8 cellular contexts compared by ENCODE assay signal in genomic region chr18:23661735-23662308, GRCh38. TPM values are rescaled to one million over a fixed set of nuclear protein-coding genes. Genes with fewer than 3 reads are reported as not detected.
DNase-seq lines count a peak whose midpoint lies in the region; ATAC-seq lines count a peak whose summit lies in the region.

No MANE protein-coding gene starts in this region.

- H3K4me1 Mint-ChIP-seq in activated CD8-positive, alpha-beta T cell treated with anti-CD3 and anti-CD28 coated beads, Interleukin-2, amount 10 ng/mL, durations not matched to agents 7 days and 5 days (ENCODE audit: low read depth), result peaks cover 25% of the 10 kb centered on the region

- H3K9ac ChIP-seq in subcutaneous abdominal adipose tissue (ENCODE audit: low read length in 5 of 5), result peak overlapping the region in 4 of 5 donors; percentile 13 to 56 (median 44)

- DNase-seq in activated CD4-positive, alpha-beta T cell treated with anti-CD3 and anti-CD28 coated beads for 48 hours, result peak; percentile 9
- DNase-seq in activated CD4-positive, alpha-beta T cell treated with anti-CD3 and anti-CD28 coated beads for 1 hour, result no peak
- no peak for DNase-seq in activated CD8-positive, alpha-beta T cell treated with anti-CD3 and anti-CD28 coated beads, Interleukin-2, amount 10 ng/mL, durations not matched to agents 7 days and 5 days
- no peak for DNase-seq in RKO (ENCODE audit: low spot score)

- no peaks in the 10 kb centered on the region for H3K9me3 Mint-ChIP-seq in activated CD8-positive, alpha-beta T cell treated with anti-CD3 and anti-CD28 coated beads, Interleukin-2, amount 10 ng/mL, durations not matched to agents 7 days and 5 days (ENCODE audit: insufficient read depth)

- peaks cover 3 to 18% (median 7%) of the 10 kb centered on the region in 5 donors for H3K27me3 ChIP-seq in subcutaneous abdominal adipose tissue (ENCODE audit: control insufficient read depth in 5 of 5, insufficient read depth in 4 of 5, low read length in 5 of 5)

- peaks cover 67% of the 10 kb centered on the region for H3K27me3 Mint-ChIP-seq in activated CD8-positive, alpha-beta T cell treated with anti-CD3 and anti-CD28 coated beads, Interleukin-2, amount 10 ng/mL, durations not matched to agents 7 days and 5 days (ENCODE audit: low read depth)

- ATAC-seq in activated CD8-positive, alpha-beta T cell treated with anti-CD3 and anti-CD28 coated beads, Interleukin-2, amount 10 ng/mL, durations not matched to agents 7 days and 5 days, result no peak
- ATAC-seq in HG02884 (IDR thresholded peaks at IDR 0.05; ENCODE audit: unreplicated experiment), result no peak
- ATAC-seq in HG02623 (IDR thresholded peaks at IDR 0.05; ENCODE audit: unreplicated experiment), result no peak

- peak overlapping the region; percentile 51; the same call in 1 of the 2 replicates for H3K4me3 ChIP-seq in iPS-18c (ENCODE audit: insufficient read depth, low read depth, low read length)
- peak overlapping the region; percentile 32 to 87 (median 77) for H3K4me3 ChIP-seq in subcutaneous abdominal adipose tissue (ENCODE audit: low read depth in 1 of 5, low read length in 5 of 5)

- CTCF ChIA-PET in activated CD8-positive, alpha-beta T cell treated with anti-CD3 and anti-CD28 coated beads, Interleukin-2, amount 10 ng/mL, durations not matched to agents 7 days and 5 days (lab: Charles Lee), result interaction anchor here (0.6 to 1.6 kb wide), 2 partner anchors 40 to 688 kb away, joined by 3 read pairs; no protein-coding TSS in a partner anchor

- no peak overlapping the region for H3K27ac Mint-ChIP-seq in activated CD8-positive, alpha-beta T cell treated with anti-CD3 and anti-CD28 coated beads, Interleukin-2, amount 10 ng/mL, durations not matched to agents 7 days and 5 days

- H3K36me3 ChIP-seq in subcutaneous abdominal adipose tissue (ENCODE audit: control insufficient read depth in 5 of 5, insufficient read depth in 5 of 5, low read length in 5 of 5), result no peaks in the 10 kb centered on the region

- no peak overlapping the region for H3K27ac ChIP-seq in subcutaneous abdominal adipose tissue (ENCODE audit: low read depth, low read length)

- POLR2A ChIA-PET in activated CD8-positive, alpha-beta T cell treated with anti-CD3 and anti-CD28 coated beads, Interleukin-2, amount 10 ng/mL, durations not matched to agents 7 days and 5 days (lab: Charles Lee), result no interaction called here

- peak overlapping the region; percentile 51 for H3K4me3 Mint-ChIP-seq in activated CD8-positive, alpha-beta T cell treated with anti-CD3 and anti-CD28 coated beads, Interleukin-2, amount 10 ng/mL, durations not matched to agents 7 days and 5 days

- H3K4me1 ChIP-seq in subcutaneous abdominal adipose tissue (ENCODE audit: control insufficient read depth in 5 of 5, insufficient read depth in 5 of 5, low read length in 5 of 5), result peaks cover 0 to 18% (median 15%) of the 10 kb centered on the region in 5 donors

- no peaks in the 10 kb centered on the region for H3K36me3 Mint-ChIP-seq in activated CD8-positive, alpha-beta T cell treated with anti-CD3 and anti-CD28 coated beads, Interleukin-2, amount 10 ng/mL, durations not matched to agents 7 days and 5 days (ENCODE audit: low read depth)

- H3K9me3 ChIP-seq in iPS-18c (ENCODE audit: control insufficient read depth, insufficient read depth, low read length), result no peaks in the 10 kb centered on the region
- no peaks in the 10 kb centered on the region for H3K9me3 ChIP-seq in subcutaneous abdominal adipose tissue (ENCODE audit: control insufficient read depth in 5 of 5, low read length in 5 of 5)

RNA-seq across cellular contexts. Expression of gene ANKRD29, which starts 0.9 kb away (rescaled TPM):
- total RNA-seq in activated CD8-positive, alpha-beta T cell treated with anti-CD3 and anti-CD28 coated beads, Interleukin-2, amount 10 ng/mL, durations not matched to agents 7 days and 5 days, result not detected

RNA-seq across cellular contexts. Expression of gene LAMA3, which starts 27.4 kb away (rescaled TPM):
- total RNA-seq in activated CD8-positive, alpha-beta T cell treated with anti-CD3 and anti-CD28 coated beads, Interleukin-2, amount 10 ng/mL, durations not matched to agents 7 days and 5 days, result 1 to 10 TPM in 1 of 2 experiments, under 1 TPM in 1; 0.63 to 1.4 TPM
